Comparison of ENCODE assay signal across 8 cellular contexts in the genomic region with DNA sequence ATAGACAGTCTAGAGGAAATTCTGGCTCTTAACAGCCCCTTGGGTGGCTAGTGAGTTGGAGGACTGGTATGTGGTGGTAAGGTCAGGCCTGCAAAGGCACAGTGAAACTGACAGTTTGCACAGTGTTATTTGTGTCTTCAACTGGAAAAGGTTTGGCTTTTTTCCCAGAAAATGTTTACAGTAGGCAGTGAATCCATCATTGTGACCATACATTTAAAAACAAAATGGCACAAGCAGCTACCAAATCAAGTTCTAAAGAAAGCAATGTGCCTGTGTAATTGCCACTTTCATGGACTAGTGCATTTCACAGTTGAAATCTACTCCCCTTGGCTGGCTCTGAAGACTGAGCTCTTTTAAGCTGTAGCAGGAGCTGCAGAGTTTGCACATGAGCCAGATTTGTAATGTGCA. TPM values are rescaled to one million over a fixed set of nuclear protein-coding genes. Genes with fewer than 3 reads are reported as not detected.
DNase-seq lines count a peak whose midpoint lies in the region; ATAC-seq and TF ChIP-seq lines count a peak whose summit lies in the region.

No MANE protein-coding gene starts in this region.

- H3K36me3 Mint-ChIP-seq in mesothelial cell of epicardium, result peaks cover 25% of the 10 kb centered on the region
- H3K36me3 Mint-ChIP-seq in activated CD4-positive, alpha-beta T cell treated with anti-CD3 and anti-CD28 coated beads, Interleukin-2, amount 10 ng/mL, durations not matched to agents 24 days and 14 days (ENCODE audit: low read depth), result peaks cover 49% of the 10 kb centered on the region

- no peak overlapping the region for H3K4me2 ChIP-seq in mammary epithelial cell (ENCODE audit: insufficient read depth, low read depth, low read length)

- CTCF ChIA-PET in mammary epithelial cell (lab: Charles Lee; ENCODE audit: low non-redundant PET), result no interaction called here

- no peaks in the 10 kb centered on the region for H4K20me1 ChIP-seq in mammary epithelial cell (ENCODE audit: insufficient read depth, low read length)

- no TSS peak for BruUV-seq in mammary epithelial cell (replicated peaks; lab: Mats Ljungman, UMichigan)

- peaks cover 61% of the 10 kb centered on the region for H3K4me1 Mint-ChIP-seq in mesothelial cell of epicardium
- peaks cover 4% of the 10 kb centered on the region for H3K4me1 Mint-ChIP-seq in activated CD4-positive, alpha-beta T cell treated with anti-CD3 and anti-CD28 coated beads, Interleukin-2, amount 10 ng/mL, durations not matched to agents 24 days and 14 days

- no peak overlapping the region for H3K9ac ChIP-seq in mammary epithelial cell (ENCODE audit: insufficient read depth, low read length)

- H3K27me3 Mint-ChIP-seq in mesothelial cell of epicardium (ENCODE audit: low read depth), result no peaks in the 10 kb centered on the region
- no peaks in the 10 kb centered on the region for H3K27me3 Mint-ChIP-seq in activated CD4-positive, alpha-beta T cell treated with anti-CD3 and anti-CD28 coated beads, Interleukin-2, amount 10 ng/mL, durations not matched to agents 24 days and 14 days

- peaks cover 6% of the 10 kb centered on the region for H3K9me3 Mint-ChIP-seq in mesothelial cell of epicardium
- H3K9me3 Mint-ChIP-seq in activated CD4-positive, alpha-beta T cell treated with anti-CD3 and anti-CD28 coated beads, Interleukin-2, amount 10 ng/mL, durations not matched to agents 24 days and 14 days, result no peaks in the 10 kb centered on the region

- intact Hi-C loops in mammary epithelial cell (cut with micrococcal nuclease), result no loop called here
- intact Hi-C loops in activated CD4-positive, alpha-beta T cell treated with anti-CD3 and anti-CD28 coated beads, Interleukin-2, amount 10 ng/mL, durations not matched to agents 24 days and 14 days (cut with micrococcal nuclease), result no loop called here

- no peak overlapping the region for H2AFZ ChIP-seq in mammary epithelial cell (ENCODE audit: low read depth, low read length)

- H3K27ac Mint-ChIP-seq in mesothelial cell of epicardium, result peak overlapping the region; percentile 76
- H3K27ac Mint-ChIP-seq in activated CD4-positive, alpha-beta T cell treated with anti-CD3 and anti-CD28 coated beads, Interleukin-2, amount 10 ng/mL, durations not matched to agents 24 days and 14 days, result no peak overlapping the region

- H3K4me3 ChIP-seq in mammary epithelial cell (replicated peaks in 1 of 3; ENCODE audit: insufficient read depth in 1 of 3, low read depth in 2 of 3, low read length in 3 of 3), result no peak overlapping the region

- H3K27me3 ChIP-seq in mammary epithelial cell (ENCODE audit: insufficient read depth, low read length), result no peaks in the 10 kb centered on the region

- in situ Hi-C loops in mammary epithelial cell (cut with MboI; ENCODE audit: low sequenced_read_pairs in 2 of 2), result no loop called here

- peaks cover 16% of the 10 kb centered on the region for H3K4me1 ChIP-seq in mammary epithelial cell (ENCODE audit: insufficient read depth, low read length)

- TF ChIP-seq CTCF in mammary epithelial cell (conservative IDR thresholded peaks at IDR 0.05 in 1 of 2, IDR thresholded peaks at IDR 0.05 in 1 of 2; ENCODE audit: extremely low read depth in 1 of 2, insufficient read depth in 1 of 2, low read depth in 1 of 2, low read length in 2 of 2) (no peak), mesothelial cell of epicardium (IDR thresholded peaks at IDR 0.05; ENCODE audit: unreplicated experiment) (no peak)

- no peaks in the 10 kb centered on the region for H3K79me2 ChIP-seq in mammary epithelial cell (ENCODE audit: insufficient read depth, low read length)

- ATAC-seq in GM18867 (IDR thresholded peaks at IDR 0.05; ENCODE audit: unreplicated experiment), result no peak
- ATAC-seq in GM19467 (IDR thresholded peaks at IDR 0.05; ENCODE audit: unreplicated experiment), result no peak

- H3K36me3 ChIP-seq in mammary epithelial cell (ENCODE audit: insufficient read depth, low read length), result peaks cover 3% of the 10 kb centered on the region

- no peaks in the 10 kb centered on the region for H3K9me3 ChIP-seq in mammary epithelial cell (replicated peaks; ENCODE audit: insufficient read depth, low read length)

- dilution Hi-C loops in mammary epithelial cell (cut with HindIII; ENCODE audit: low sequenced_read_pairs), result no loop called here

- no peak overlapping the region for H3K27ac ChIP-seq in mammary epithelial cell (ENCODE audit: insufficient read depth, low read depth, low read length)

- DNase-seq in DMS 273 (lab: John Stamatoyannopoulos, UW; ENCODE audit: unreplicated experiment) (peak; percentile 82), NCI-H2081 (lab: John Stamatoyannopoulos, UW) (peak; percentile 91 to 98), mammary epithelial cell (peak; percentile 69), mesothelial cell of epicardium (ENCODE audit: low spot score in 2 of 2, unreplicated experiment in 2 of 2) (no peak), GDM1 (lab: John Stamatoyannopoulos, UW) (no peak)
- no peak for DNase-seq in activated CD4-positive, alpha-beta T cell treated with anti-CD3 and anti-CD28 coated beads, Interleukin-2, amount 10 ng/mL, durations not matched to agents 24 days and 14 days

- no peak overlapping the region for H3K4me3 Mint-ChIP-seq in mesothelial cell of epicardium
- no peak overlapping the region for H3K4me3 Mint-ChIP-seq in activated CD4-positive, alpha-beta T cell treated with anti-CD3 and anti-CD28 coated beads, Interleukin-2, amount 10 ng/mL, durations not matched to agents 24 days and 14 days

RNA-seq across cellular contexts. Expression of a gene that starts 24.8 kb away (rescaled TPM):
- total RNA-seq in mammary epithelial cell (10 to 100 TPM; 24.8 to 36.5 TPM), mesothelial cell of epicardium (38.4 to 40.5 TPM (median 38.5 TPM) in 3 replicates)
- polyA plus RNA-seq in mammary epithelial cell, result 36.1 TPM
- polyA minus RNA-seq in mammary epithelial cell, result 24.2 TPM
- 41.6 and 43.1 TPM in 2 replicates for total RNA-seq in activated CD4-positive, alpha-beta T cell treated with anti-CD3 and anti-CD28 coated beads, Interleukin-2, amount 10 ng/mL, durations not matched to agents 24 days and 14 days

RNA-seq across cellular contexts. Expression of a gene that starts 26.8 kb away (rescaled TPM):
- total RNA-seq in mammary epithelial cell (10 to 100 TPM; 10.2 to 12.8 TPM), mesothelial cell of epicardium (10.6 to 11.5 TPM (median 11.0 TPM) in 3 replicates)
- polyA plus RNA-seq in mammary epithelial cell, result 9.8 TPM
- 6.4 TPM for polyA minus RNA-seq in mammary epithelial cell
- 15.0 and 17.8 TPM in 2 replicates for total RNA-seq in activated CD4-positive, alpha-beta T cell treated with anti-CD3 and anti-CD28 coated beads, Interleukin-2, amount 10 ng/mL, durations not matched to agents 24 days and 14 days

RNA-seq across cellular contexts. Expression of a gene that starts 28.3 kb away (rescaled TPM):
- total RNA-seq in mammary epithelial cell (not detected), mesothelial cell of epicardium (0.42 to 0.57 TPM (median 0.49 TPM) in 3 replicates)
- not detected for polyA plus RNA-seq in mammary epithelial cell
- not detected for polyA minus RNA-seq in mammary epithelial cell
- total RNA-seq in activated CD4-positive, alpha-beta T cell treated with anti-CD3 and anti-CD28 coated beads, Interleukin-2, amount 10 ng/mL, durations not matched to agents 24 days and 14 days, result not detected in 2 replicates

RNA-seq across cellular contexts. Expression of a gene that starts 39.3 kb away (rescaled TPM):
- total RNA-seq in mammary epithelial cell (10 to 100 TPM; 21.7 to 50.0 TPM), mesothelial cell of epicardium (30.6 to 34.8 TPM (median 31.0 TPM) in 3 replicates)
- 35.0 TPM for polyA plus RNA-seq in mammary epithelial cell
- 56.7 TPM for polyA minus RNA-seq in mammary epithelial cell
- 41.8 and 42.5 TPM in 2 replicates for total RNA-seq in activated CD4-positive, alpha-beta T cell treated with anti-CD3 and anti-CD28 coated beads, Interleukin-2, amount 10 ng/mL, durations not matched to agents 24 days and 14 days

Comparison
In these comparisons a context has a peak if more than half of its experiments do, and no peak if none do; other contexts are left out.
1. DNase-seq: peak in DMS 273 (single experiment), NCI-H2081 (2 of 2) and mammary epithelial cell (single experiment); none in mesothelial cell of epicardium (0 of 2), activated CD4-positive, alpha-beta T cell treated with anti-CD3 and anti-CD28 coated beads, Interleukin-2, amount 10 ng/mL, durations not matched to agents 24 days and 14 days (single experiment) and GDM1 (single experiment).